8 cellular contexts compared by ENCODE assay signal in genomic region chr2:68250196-68250595, GRCh38. TPM values are rescaled to one million over a fixed set of nuclear protein-coding genes. Genes with fewer than 3 reads are reported as not detected.
A peak's percentile ranks its signal among the peaks of the same experiment; 100 is the strongest.
DNase-seq lines count a peak whose midpoint lies in the region; ATAC-seq and TF ChIP-seq lines count a peak whose summit lies in the region.

No MANE protein-coding gene starts in this region.

- H4K20me1 ChIP-seq in SK-N-SH (ENCODE audit: insufficient read depth) = peaks cover 58% of the 10 kb centered on the region

- peak overlapping the region; percentile 88 to 99 for H3K4me3 ChIP-seq in SK-N-SH (ENCODE audit: low read depth in 2 of 2, low read length in 1 of 2)
- peak overlapping the region; percentile 79 for H3K4me3 ChIP-seq in WI38 (ENCODE audit: low read depth, low read length)
- H3K4me3 ChIP-seq in iPS-11a (ENCODE audit: low read depth, low read length) = peak overlapping the region; percentile 97
- H3K4me3 ChIP-seq in stomach smooth muscle (ENCODE audit: low read length in 2 of 2) = peak overlapping the region; percentile 94 to 95

- H3K4me1 ChIP-seq in SK-N-SH (ENCODE audit: control insufficient read depth in 1 of 2, insufficient read depth in 2 of 2, low read depth in 1 of 2, low read length in 1 of 2) = peaks cover 16 to 36% of the 10 kb centered on the region in 2 experiments
- peaks cover 7% of the 10 kb centered on the region for H3K4me1 ChIP-seq in stomach smooth muscle (ENCODE audit: control insufficient read depth, insufficient read depth, low read length)

- WGBS in SK-N-SH (ENCODE audit: low lambda C conversion rate) = 63% methylated on average over 5 of the region's 5 CpGs

- H3K4me2 ChIP-seq in SK-N-SH = peak overlapping the region; percentile 66

- intact Hi-C loops in posterior cingulate gyrus (cut with DNase I) = loop anchor here (10.0 kb wide), 1 partner anchor 185 kb away; the partner anchor contains the start of gene C1D

- no peak overlapping the region for H2AFZ ChIP-seq in SK-N-SH (ENCODE audit: low read depth)

- H3K9ac ChIP-seq in SK-N-SH (peak overlapping the region; percentile 91; the same call in 1 of the 2 replicates), stomach smooth muscle (ENCODE audit: low read length in 2 of 2) (peak overlapping the region; percentile 84 to 91)

- no peak for TF ChIP-seq RAD21 in SK-N-SH (IDR thresholded peaks at IDR 0.05; ENCODE audit: low read length)

- H3K27ac ChIP-seq in SK-N-SH (ENCODE audit: low read depth in 2 of 2, low read length in 1 of 2) = peak overlapping the region; percentile 36 to 90
- H3K27ac ChIP-seq in stomach smooth muscle (ENCODE audit: low read length) = peak overlapping the region; percentile 91

- H3K27me3 ChIP-seq in SK-N-SH (ENCODE audit: insufficient read depth) (no peaks in the 10 kb centered on the region), stomach smooth muscle (ENCODE audit: control insufficient read depth in 1 of 2, insufficient read depth in 2 of 2, low read length in 2 of 2) (no peaks in the 10 kb centered on the region)

- peaks cover 22% of the 10 kb centered on the region for H3F3A ChIP-seq in SK-N-SH (replicated peaks; ENCODE audit: insufficient read depth)

- in situ Hi-C loops in ACHN (cut with HindIII; ENCODE audit: low pct_ligation_motif_present, low pct_unique_long_range_greater_than_20kb, low sequenced_read_pairs) = no loop called here

- H3K9me2 ChIP-seq in SK-N-SH = no peaks in the 10 kb centered on the region

- H3K79me2 ChIP-seq in SK-N-SH (ENCODE audit: insufficient read depth) = peaks cover 83% of the 10 kb centered on the region

- CTCF ChIA-PET in SK-N-SH (lab: Yijun Ruan, JAX) = interaction anchor here (0.7 to 2.3 kb wide), 12 partner anchors 9 to 128 kb away, joined by 3 to 16 read pairs (median 4); no protein-coding TSS in a partner anchor

- DNase-seq in SK-N-SH = no peak
- no peak for DNase-seq in ACHN
- no peak for DNase-seq in posterior cingulate gyrus
- DNase-seq in activated CD4-positive, CD25-positive, alpha-beta regulatory T cell (lab: John Stamatoyannopoulos, UW) = no peak

- no peaks in the 10 kb centered on the region for H3K9me3 ChIP-seq in SK-N-SH
- H3K9me3 ChIP-seq in stomach smooth muscle (ENCODE audit: control insufficient read depth in 2 of 2, low read length in 2 of 2) = no peaks in the 10 kb centered on the region

- no peak for TF ChIP-seq EP300 in SK-N-SH (IDR thresholded peaks at IDR 0.05; ENCODE audit: borderline replicate concordance in 1 of 2, low read depth in 1 of 2, low read length in 1 of 2)

- no peak for TF ChIP-seq CTCF in SK-N-SH (IDR thresholded peaks at IDR 0.05)
- TF ChIP-seq CTCF in WI38 (IDR thresholded peaks at IDR 0.05; ENCODE audit: low read depth, low read length) = no peak

- POLR2A ChIA-PET in SK-N-SH (lab: Yijun Ruan, JAX) = no interaction called here

- no peak for ATAC-seq in SK-N-SH treated with all-trans-retinoic acid at 6 μM for 48 hours

- H3K36me3 ChIP-seq in SK-N-SH (replicated peaks in 1 of 2; ENCODE audit: control insufficient read depth in 1 of 2, insufficient read depth in 2 of 2, low read length in 1 of 2) (peaks cover 4 to 8% of the 10 kb centered on the region in 2 experiments), stomach smooth muscle (ENCODE audit: control insufficient read depth in 2 of 2, insufficient read depth in 2 of 2, low read length in 2 of 2) (no peaks in the 10 kb centered on the region)

TF ChIP-seq in SK-N-SH, 30 proteins besides CTCF, POLR2A, EP300 and RAD21 (continues in another document):
- TF ChIP-seq MXI1 (IDR thresholded peaks at IDR 0.05; ENCODE audit: low read depth, low read length) (no peak), FOSL2 (IDR thresholded peaks at IDR 0.05; ENCODE audit: borderline replicate concordance, low read depth) (no peak), SIN3A (IDR thresholded peaks at IDR 0.05; ENCODE audit: borderline replicate concordance, low read depth, low read length) (no peak), YY1 (IDR thresholded peaks at IDR 0.05; ENCODE audit: low read depth) (no peak), MEF2A (IDR thresholded peaks at IDR 0.05; ENCODE audit: borderline replicate concordance, low read depth) (no peak), CHD2 (IDR thresholded peaks at IDR 0.05; ENCODE audit: low read length, partially characterized antibody) (no peak), RXRA (IDR thresholded peaks at IDR 0.05; ENCODE audit: borderline replicate concordance, low read depth) (no peak), ZBTB33 (IDR thresholded peaks at IDR 0.05; ENCODE audit: borderline replicate concordance, low read depth) (no peak), NFIC (IDR thresholded peaks at IDR 0.05; ENCODE audit: borderline replicate concordance) (no peak), MAX (IDR thresholded peaks at IDR 0.05; ENCODE audit: low read depth) (no peak)

TF ChIP-seq in SK-N-SH treated with all-trans-retinoic acid at 6 μM for 48 hours, 23 proteins besides CTCF, POLR2A, EP300 and RAD21 (continues in another document):
- TF ChIP-seq ESRRG (CRISPR knock-in tag; IDR thresholded peaks at IDR 0.05) (no peak), CSRNP3 (CRISPR knock-in tag; IDR thresholded peaks at IDR 0.05) (no peak), ARNTL (CRISPR knock-in tag; IDR thresholded peaks at IDR 0.05; ENCODE audit: borderline replicate concordance, low read depth) (no peak), CREB5 (CRISPR knock-in tag; IDR thresholded peaks at IDR 0.05; ENCODE audit: low read depth) (no peak), ISL1 (CRISPR knock-in tag; IDR thresholded peaks at IDR 0.05) (no peak), BACH2 (CRISPR knock-in tag; IDR thresholded peaks at IDR 0.05; ENCODE audit: borderline replicate concordance) (no peak), ZFP30 (CRISPR knock-in tag; IDR thresholded peaks at IDR 0.05) (no peak), TCF4 (CRISPR knock-in tag; IDR thresholded peaks at IDR 0.05; ENCODE audit: borderline replicate concordance) (no peak), TOX (CRISPR knock-in tag; IDR thresholded peaks at IDR 0.05; ENCODE audit: borderline replicate concordance) (no peak), ZNF8 (CRISPR knock-in tag; IDR thresholded peaks at IDR 0.05) (no peak), PPARA (CRISPR knock-in tag; IDR thresholded peaks at IDR 0.05; ENCODE audit: borderline replicate concordance) (no peak), POU6F1 (CRISPR knock-in tag; IDR thresholded peaks at IDR 0.05; ENCODE audit: borderline replicate concordance, low read depth) (no peak), OSR1 (CRISPR knock-in tag; IDR thresholded peaks at IDR 0.05) (no peak), ZC3H10 (CRISPR knock-in tag; IDR thresholded peaks at IDR 0.05) (no peak), ZFP3 (CRISPR knock-in tag; IDR thresholded peaks at IDR 0.05) (no peak), CSDC2 (CRISPR knock-in tag; IDR thresholded peaks at IDR 0.05) (no peak)

RNA-seq across cellular contexts. Expression of gene PPP3R1, which starts 2.1 kb away (rescaled TPM):
- polyA plus RNA-seq in SK-N-SH (2012; rRNA removed) = 12.0 and 13.8 TPM in 2 replicates
- 27.6 and 31.0 TPM in 2 replicates for polyA plus RNA-seq in SK-N-SH (2012; cell fraction: cytosol; rRNA removed)
- polyA plus RNA-seq in SK-N-SH (2012; cell fraction: nucleus; rRNA removed) = 5.6 and 12.8 TPM in 2 replicates
